In the genomic region with DNA sequence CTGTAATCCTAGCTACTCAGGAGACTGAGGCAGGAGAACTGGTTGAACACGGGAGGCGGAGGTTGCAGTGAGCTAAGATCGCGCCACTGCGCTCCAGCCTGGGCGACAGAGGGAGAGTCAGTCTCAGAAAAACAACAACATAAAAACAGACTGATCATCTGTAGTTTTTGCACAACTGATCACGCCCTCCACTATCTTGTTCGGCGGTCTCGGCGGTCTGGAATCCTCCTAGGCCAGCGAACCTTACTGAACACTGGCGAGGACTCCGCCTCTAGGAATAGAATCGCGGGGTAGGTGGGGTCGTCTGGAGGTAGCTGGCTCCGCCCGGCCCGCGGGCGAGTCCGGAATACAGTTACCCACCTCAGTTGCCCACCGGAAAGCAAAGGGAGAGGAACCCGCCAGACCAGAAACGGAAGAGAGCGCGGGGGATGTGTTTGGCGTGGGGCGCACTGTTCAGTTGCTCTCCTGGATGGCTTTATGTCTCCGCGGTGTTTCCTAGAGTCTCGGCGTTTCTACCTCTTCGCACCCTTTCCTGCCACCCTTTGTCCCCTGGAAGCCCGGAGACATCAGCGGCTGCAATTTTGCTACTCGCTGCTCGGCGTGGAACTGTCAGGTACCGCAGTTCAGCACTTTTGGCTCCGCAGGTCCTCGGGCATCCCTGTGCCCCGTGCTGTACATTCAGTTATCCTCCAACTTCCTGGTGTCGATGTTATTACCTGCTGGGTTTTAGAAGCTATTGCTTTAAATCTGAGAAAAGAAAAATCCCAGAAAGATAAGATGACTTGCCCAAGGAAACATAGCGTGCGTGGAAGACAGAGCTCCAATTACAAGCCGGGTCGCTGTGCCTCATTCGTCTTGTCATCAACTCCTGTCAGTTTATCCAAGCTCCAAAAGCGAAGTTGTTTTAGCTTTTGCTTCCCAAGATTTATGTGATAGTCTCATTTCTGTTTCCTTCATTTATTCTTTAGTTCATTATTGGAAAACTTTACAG, we compare ENCODE assay signal across 1 cellular context.
A peak's percentile ranks its signal among the peaks of the same experiment; 100 is the strongest.
TF ChIP-seq lines count a peak whose summit lies in the region.

No MANE protein-coding gene starts in this region.

TF ChIP-seq in K562, 482 proteins besides CTCF, POLR2A, EP300 and RAD21 (continued from another document and continues in another):
- TF ChIP-seq SOX6 (IDR thresholded peaks at IDR 0.05) (0 out of 2 replicates have a peak, but pooled peaks have one; percentile 21), SIN3B (IDR thresholded peaks at IDR 0.05; ENCODE audit: low read depth) (peak; percentile 84), SMARCE1 (IDR thresholded peaks at IDR 0.05) (no peak), CTBP1 (IDR thresholded peaks at IDR 0.05; ENCODE audit: borderline replicate concordance) (peak; percentile 41; the same call in 1 of the 2 replicates), BACH1 (tag; IDR thresholded peaks at IDR 0.05) (no peak), PCBP1 (IDR thresholded peaks at IDR 0.05; ENCODE audit: low read depth, low read length, poor library complexity, severe bottlenecking) (no peak), TARDBP (IDR thresholded peaks at IDR 0.05) (0 out of 2 replicates have a peak, but pooled peaks have one; percentile 66), TCFL5 (CRISPR knock-in tag; conservative IDR thresholded peaks at IDR 0.05) (no peak), ELF2 (CRISPR knock-in tag; IDR thresholded peaks at IDR 0.05) (peak; percentile 66; the same call in 1 of the 2 replicates), ZBED1 (IDR thresholded peaks at IDR 0.05) (no peak), MCM2 (IDR thresholded peaks at IDR 0.05; ENCODE audit: low read depth) (no peak), ZNF354B (CRISPR knock-in tag; IDR thresholded peaks at IDR 0.05) (no peak), PCBP2 (IDR thresholded peaks at IDR 0.05; ENCODE audit: low read depth, low read length, poor library complexity, severe bottlenecking) (no peak), TBL1XR1 (IDR thresholded peaks at IDR 0.05; ENCODE audit: low read length in 2 of 2) (0 out of 4 replicates have a peak, but pooled peaks of 1 of the 2 experiments have one; percentile 21), ETS2 (tag; IDR thresholded peaks at IDR 0.05; ENCODE audit: borderline replicate concordance, poor library complexity, severe bottlenecking) (no peak), POLR2B (IDR thresholded peaks at IDR 0.05; ENCODE audit: low read depth, partially characterized antibody) (peak; percentile 61), ARHGAP35 (IDR thresholded peaks at IDR 0.05; ENCODE audit: partially characterized antibody) (no peak), SP1 (CRISPR knock-in tag; IDR thresholded peaks at IDR 0.05) (peak; percentile 41; the same call in 1 of the 2 replicates), IRF2 (CRISPR knock-in tag; IDR thresholded peaks at IDR 0.05) (no peak), POLR3A (IDR thresholded peaks at IDR 0.05; ENCODE audit: borderline replicate concordance, extremely low read depth, insufficient read depth, insufficient read length) (peak; percentile 67), CBFA2T3 (IDR thresholded peaks at IDR 0.05) (no peak), ZFPM2 (CRISPR knock-in tag; IDR thresholded peaks at IDR 0.05) (no peak), HCFC1 (IDR thresholded peaks at IDR 0.05; ENCODE audit: low read depth, low read length) (peak; percentile 84), EP400 (IDR thresholded peaks at IDR 0.05) (peak; percentile 55; the same call in 1 of the 2 replicates), ARID2 (IDR thresholded peaks at IDR 0.05) (no peak), BRD9 (IDR thresholded peaks at IDR 0.05; ENCODE audit: low read depth, partially characterized antibody) (no peak), RFX7 (CRISPR knock-in tag; IDR thresholded peaks at IDR 0.05) (no peak), ZNF224 (CRISPR knock-in tag; IDR thresholded peaks at IDR 0.05) (no peak), PHF20 (IDR thresholded peaks at IDR 0.05; ENCODE audit: partially characterized antibody) (peak; percentile 93), XRCC3 (IDR thresholded peaks at IDR 0.05) (no peak), NFRKB (IDR thresholded peaks at IDR 0.05; ENCODE audit: low read depth) (no peak), TBP (optimal IDR thresholded peaks at IDR 0.05; ENCODE audit: low read depth, low read length) (peak; percentile 72), EGR1 (conservative IDR thresholded peaks at IDR 0.05) (no peak; the same call in 1 of the 2 replicates), TCF7L2 (IDR thresholded peaks at IDR 0.05; ENCODE audit: low read depth, low read length) (no peak), MAFF (IDR thresholded peaks at IDR 0.05; ENCODE audit: low read length) (no peak), RAD51 (IDR thresholded peaks at IDR 0.05; ENCODE audit: borderline replicate concordance, low read depth) (no peak), LCOR (CRISPR knock-in tag; IDR thresholded peaks at IDR 0.05) (no peak), HEY1 (CRISPR knock-in tag; IDR thresholded peaks at IDR 0.05; ENCODE audit: borderline replicate concordance) (no peak), ZNF121 (CRISPR knock-in tag; conservative IDR thresholded peaks at IDR 0.05) (no peak), ZEB2 (IDR thresholded peaks at IDR 0.05) (peak; percentile 87), MYC (IDR thresholded peaks at IDR 0.05; ENCODE audit: low read depth, low read length) (peak; percentile 54), MYC (CRISPR knock-in tag; IDR thresholded peaks at IDR 0.05; ENCODE audit: borderline replicate concordance, low read depth) (no peak), NFIX (CRISPR knock-in tag; IDR thresholded peaks at IDR 0.05; ENCODE audit: low read depth) (no peak), SUPT5H (IDR thresholded peaks at IDR 0.05) (peak; percentile 76), THRAP3 (IDR thresholded peaks at IDR 0.05; ENCODE audit: borderline replicate concordance) (no peak), HNRNPLL (IDR thresholded peaks at IDR 0.05; ENCODE audit: low read depth, low read length, poor library complexity, severe bottlenecking) (no peak), MCM3 (IDR thresholded peaks at IDR 0.05) (no peak), KDM2B (CRISPR knock-in tag; IDR thresholded peaks at IDR 0.05) (no peak), ZNF445 (CRISPR knock-in tag; IDR thresholded peaks at IDR 0.05; ENCODE audit: low read depth) (no peak), NR2C1 (IDR thresholded peaks at IDR 0.05) (no peak), NR2C1 (tag; IDR thresholded peaks at IDR 0.05) (peak; percentile 50; the same call in 1 of the 2 replicates)
- TF ChIP-seq, protein P1, sequence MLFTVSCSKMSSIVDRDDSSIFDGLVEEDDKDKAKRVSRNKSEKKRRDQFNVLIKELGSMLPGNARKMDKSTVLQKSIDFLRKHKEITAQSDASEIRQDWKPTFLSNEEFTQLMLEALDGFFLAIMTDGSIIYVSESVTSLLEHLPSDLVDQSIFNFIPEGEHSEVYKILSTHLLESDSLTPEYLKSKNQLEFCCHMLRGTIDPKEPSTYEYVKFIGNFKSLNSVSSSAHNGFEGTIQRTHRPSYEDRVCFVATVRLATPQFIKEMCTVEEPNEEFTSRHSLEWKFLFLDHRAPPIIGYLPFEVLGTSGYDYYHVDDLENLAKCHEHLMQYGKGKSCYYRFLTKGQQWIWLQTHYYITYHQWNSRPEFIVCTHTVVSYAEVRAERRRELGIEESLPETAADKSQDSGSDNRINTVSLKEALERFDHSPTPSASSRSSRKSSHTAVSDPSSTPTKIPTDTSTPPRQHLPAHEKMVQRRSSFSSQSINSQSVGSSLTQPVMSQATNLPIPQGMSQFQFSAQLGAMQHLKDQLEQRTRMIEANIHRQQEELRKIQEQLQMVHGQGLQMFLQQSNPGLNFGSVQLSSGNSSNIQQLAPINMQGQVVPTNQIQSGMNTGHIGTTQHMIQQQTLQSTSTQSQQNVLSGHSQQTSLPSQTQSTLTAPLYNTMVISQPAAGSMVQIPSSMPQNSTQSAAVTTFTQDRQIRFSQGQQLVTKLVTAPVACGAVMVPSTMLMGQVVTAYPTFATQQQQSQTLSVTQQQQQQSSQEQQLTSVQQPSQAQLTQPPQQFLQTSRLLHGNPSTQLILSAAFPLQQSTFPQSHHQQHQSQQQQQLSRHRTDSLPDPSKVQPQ (CRISPR knock-in tag; IDR thresholded peaks at IDR 0.05; ENCODE audit: borderline replicate concordance), result no peak
- TF ChIP-seq, protein P2, sequence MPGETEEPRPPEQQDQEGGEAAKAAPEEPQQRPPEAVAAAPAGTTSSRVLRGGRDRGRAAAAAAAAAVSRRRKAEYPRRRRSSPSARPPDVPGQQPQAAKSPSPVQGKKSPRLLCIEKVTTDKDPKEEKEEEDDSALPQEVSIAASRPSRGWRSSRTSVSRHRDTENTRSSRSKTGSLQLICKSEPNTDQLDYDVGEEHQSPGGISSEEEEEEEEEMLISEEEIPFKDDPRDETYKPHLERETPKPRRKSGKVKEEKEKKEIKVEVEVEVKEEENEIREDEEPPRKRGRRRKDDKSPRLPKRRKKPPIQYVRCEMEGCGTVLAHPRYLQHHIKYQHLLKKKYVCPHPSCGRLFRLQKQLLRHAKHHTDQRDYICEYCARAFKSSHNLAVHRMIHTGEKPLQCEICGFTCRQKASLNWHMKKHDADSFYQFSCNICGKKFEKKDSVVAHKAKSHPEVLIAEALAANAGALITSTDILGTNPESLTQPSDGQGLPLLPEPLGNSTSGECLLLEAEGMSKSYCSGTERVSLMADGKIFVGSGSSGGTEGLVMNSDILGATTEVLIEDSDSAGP (CRISPR knock-in tag; IDR thresholded peaks at IDR 0.05), result no peak
- TF ChIP-seq, protein P3, sequence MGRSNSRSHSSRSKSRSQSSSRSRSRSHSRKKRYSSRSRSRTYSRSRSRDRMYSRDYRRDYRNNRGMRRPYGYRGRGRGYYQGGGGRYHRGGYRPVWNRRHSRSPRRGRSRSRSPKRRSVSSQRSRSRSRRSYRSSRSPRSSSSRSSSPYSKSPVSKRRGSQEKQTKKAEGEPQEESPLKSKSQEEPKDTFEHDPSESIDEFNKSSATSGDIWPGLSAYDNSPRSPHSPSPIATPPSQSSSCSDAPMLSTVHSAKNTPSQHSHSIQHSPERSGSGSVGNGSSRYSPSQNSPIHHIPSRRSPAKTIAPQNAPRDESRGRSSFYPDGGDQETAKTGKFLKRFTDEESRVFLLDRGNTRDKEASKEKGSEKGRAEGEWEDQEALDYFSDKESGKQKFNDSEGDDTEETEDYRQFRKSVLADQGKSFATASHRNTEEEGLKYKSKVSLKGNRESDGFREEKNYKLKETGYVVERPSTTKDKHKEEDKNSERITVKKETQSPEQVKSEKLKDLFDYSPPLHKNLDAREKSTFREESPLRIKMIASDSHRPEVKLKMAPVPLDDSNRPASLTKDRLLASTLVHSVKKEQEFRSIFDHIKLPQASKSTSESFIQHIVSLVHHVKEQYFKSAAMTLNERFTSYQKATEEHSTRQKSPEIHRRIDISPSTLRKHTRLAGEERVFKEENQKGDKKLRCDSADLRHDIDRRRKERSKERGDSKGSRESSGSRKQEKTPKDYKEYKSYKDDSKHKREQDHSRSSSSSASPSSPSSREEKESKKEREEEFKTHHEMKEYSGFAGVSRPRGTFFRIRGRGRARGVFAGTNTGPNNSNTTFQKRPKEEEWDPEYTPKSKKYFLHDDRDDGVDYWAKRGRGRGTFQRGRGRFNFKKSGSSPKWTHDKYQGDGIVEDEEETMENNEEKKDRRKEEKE (IDR thresholded peaks at IDR 0.05; ENCODE audit: borderline replicate concordance in 1 of 2, control insufficient read depth in 1 of 2, low read depth in 2 of 2, low read length in 1 of 2), result peak in 1 of 2 experiments; percentile 85; a peak in 2 of 4 replicates
- TF ChIP-seq, protein P4, sequence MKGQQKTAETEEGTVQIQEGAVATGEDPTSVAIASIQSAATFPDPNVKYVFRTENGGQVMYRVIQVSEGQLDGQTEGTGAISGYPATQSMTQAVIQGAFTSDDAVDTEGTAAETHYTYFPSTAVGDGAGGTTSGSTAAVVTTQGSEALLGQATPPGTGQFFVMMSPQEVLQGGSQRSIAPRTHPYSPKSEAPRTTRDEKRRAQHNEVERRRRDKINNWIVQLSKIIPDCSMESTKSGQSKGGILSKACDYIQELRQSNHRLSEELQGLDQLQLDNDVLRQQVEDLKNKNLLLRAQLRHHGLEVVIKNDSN (CRISPR knock-in tag; IDR thresholded peaks at IDR 0.05), result no peak
- TF ChIP-seq, protein P5, sequence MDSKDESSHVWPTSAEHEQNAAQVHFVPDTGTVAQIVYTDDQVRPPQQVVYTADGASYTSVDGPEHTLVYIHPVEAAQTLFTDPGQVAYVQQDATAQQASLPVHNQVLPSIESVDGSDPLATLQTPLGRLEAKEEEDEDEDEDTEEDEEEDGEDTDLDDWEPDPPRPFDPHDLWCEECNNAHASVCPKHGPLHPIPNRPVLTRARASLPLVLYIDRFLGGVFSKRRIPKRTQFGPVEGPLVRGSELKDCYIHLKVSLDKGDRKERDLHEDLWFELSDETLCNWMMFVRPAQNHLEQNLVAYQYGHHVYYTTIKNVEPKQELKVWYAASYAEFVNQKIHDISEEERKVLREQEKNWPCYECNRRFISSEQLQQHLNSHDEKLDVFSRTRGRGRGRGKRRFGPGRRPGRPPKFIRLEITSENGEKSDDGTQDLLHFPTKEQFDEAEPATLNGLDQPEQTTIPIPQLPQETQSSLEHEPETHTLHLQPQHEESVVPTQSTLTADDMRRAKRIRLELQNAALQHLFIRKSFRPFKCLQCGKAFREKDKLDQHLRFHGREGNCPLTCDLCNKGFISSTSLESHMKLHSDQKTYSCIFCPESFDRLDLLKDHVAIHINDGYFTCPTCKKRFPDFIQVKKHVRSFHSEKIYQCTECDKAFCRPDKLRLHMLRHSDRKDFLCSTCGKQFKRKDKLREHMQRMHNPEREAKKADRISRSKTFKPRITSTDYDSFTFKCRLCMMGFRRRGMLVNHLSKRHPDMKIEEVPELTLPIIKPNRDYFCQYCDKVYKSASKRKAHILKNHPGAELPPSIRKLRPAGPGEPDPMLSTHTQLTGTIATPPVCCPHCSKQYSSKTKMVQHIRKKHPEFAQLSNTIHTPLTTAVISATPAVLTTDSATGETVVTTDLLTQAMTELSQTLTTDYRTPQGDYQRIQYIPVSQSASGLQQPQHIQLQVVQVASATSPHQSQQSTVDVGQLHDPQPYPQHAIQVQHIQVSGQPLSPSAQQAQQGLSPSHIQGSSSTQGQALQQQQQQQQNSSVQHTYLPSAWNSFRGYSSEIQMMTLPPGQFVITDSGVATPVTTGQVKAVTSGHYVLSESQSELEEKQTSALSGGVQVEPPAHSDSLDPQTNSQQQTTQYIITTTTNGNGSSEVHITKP (IDR thresholded peaks at IDR 0.05; ENCODE audit: partially characterized antibody), result peak; percentile 23
- TF ChIP-seq, protein P6, sequence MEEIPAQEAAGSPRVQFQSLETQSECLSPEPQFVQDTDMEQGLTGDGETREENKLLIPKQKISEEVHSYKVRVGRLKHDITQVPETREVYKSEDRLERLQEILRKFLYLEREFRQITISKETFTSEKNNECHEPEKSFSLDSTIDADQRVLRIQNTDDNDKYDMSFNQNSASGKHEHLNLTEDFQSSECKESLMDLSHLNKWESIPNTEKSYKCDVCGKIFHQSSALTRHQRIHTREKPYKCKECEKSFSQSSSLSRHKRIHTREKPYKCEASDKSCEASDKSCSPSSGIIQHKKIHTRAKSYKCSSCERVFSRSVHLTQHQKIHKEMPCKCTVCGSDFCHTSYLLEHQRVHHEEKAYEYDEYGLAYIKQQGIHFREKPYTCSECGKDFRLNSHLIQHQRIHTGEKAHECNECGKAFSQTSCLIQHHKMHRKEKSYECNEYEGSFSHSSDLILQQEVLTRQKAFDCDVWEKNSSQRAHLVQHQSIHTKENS (CRISPR knock-in tag; IDR thresholded peaks at IDR 0.05), result no peak
